21 cellular contexts compared by ENCODE assay signal in the genomic region with DNA sequence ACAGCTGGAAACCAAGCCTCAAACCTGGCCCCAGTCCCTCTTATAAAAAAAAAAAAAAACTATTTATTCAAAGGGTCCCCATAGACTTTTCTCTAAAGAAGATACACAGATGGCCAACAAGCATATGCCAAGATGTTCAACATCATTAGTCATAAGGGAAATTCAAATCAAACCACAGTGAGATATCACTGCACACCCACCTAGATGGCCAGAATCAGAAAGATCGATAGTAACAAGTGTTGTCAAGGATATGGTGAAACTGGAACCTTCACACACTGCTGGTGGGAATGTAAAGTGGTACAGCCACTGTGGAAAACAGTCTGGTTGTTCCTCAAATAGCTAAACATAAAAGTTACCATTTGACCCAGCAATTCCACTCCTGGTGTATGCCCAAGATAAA.
"Had no signal": no experiment of that assay in that cellular context is flagged by ENCODE, and none has a peak within 500 bp of the region (broad histone marks: within the 10 kb centered on the region; RNA-seq: fewer than 3 reads in every experiment).

No MANE protein-coding gene starts in this region.

- H3K4me3 ChIP-seq: MG63, SJSA1, SK-N-MC had no signal

- H3K9me3 ChIP-seq: SJSA1 had no signal

- H3K4me1 ChIP-seq: SJSA1 had no signal

- DNase-seq: IMR-90, Karpas-422, KG1, MG63, NCI-H1092, NCI-H1105 treated with DMSO at 0.1 percent for 48 hours, NCI-H1417 treated with DMSO at 0.1 percent for 48 hours, NCI-H146, NCI-H1694 treated with DMSO at 0.1 percent for 48 hours, NCI-H1930, NCI-H2081 treated with DMSO at 0.1 percent for 48 hours, NCI-H2227 treated with DMSO at 0.1 percent for 48 hours, NCI-H524, NCI-H69, NCI-H774, Right ventricle myocardium superior, RPMI8226, SIG-M5 had no signal

- H3K36me3 ChIP-seq: MG63, SJSA1 had no signal

- H3K27ac ChIP-seq: HL-60, SJSA1, SK-N-MC had no signal
